ENCODE assay signal across 19 cellular contexts in genomic region chr6:38803129-38803528, GRCh38.
A peak's percentile ranks its signal among the peaks of the same experiment; 100 is the strongest.
DNase-seq lines count a peak whose midpoint lies in the region; ATAC-seq and TF ChIP-seq lines count a peak whose summit lies in the region.
"Had no signal": no experiment of that assay in that cellular context is flagged by ENCODE, and none has a peak within 500 bp of the region (broad histone marks: within the 10 kb centered on the region; RNA-seq: fewer than 3 reads in every experiment).

No MANE protein-coding gene starts in this region.

- no peaks in the 10 kb centered on the region for H3K9me3 ChIP-seq in Caco-2
- H3K9me3 ChIP-seq in suprapubic skin, result no peaks in the 10 kb centered on the region
- H3K9me3 ChIP-seq: BLaER1 had no signal

- WGBS in suprapubic skin, result 59% methylated on average over 3 of the region's 3 CpGs

- H3K36me3 ChIP-seq in Caco-2 (ENCODE audit: control insufficient read depth, insufficient read depth, low read length), result no peaks in the 10 kb centered on the region
- no peaks in the 10 kb centered on the region for H3K36me3 ChIP-seq in suprapubic skin
- H3K36me3 ChIP-seq: BLaER1 had no signal

- H3K9me3 Mint-ChIP-seq in Caco-2 (ENCODE audit: unreplicated experiment) (peaks cover 9% of the 10 kb centered on the region), neural crest cell (no peaks in the 10 kb centered on the region)
- H3K9me3 Mint-ChIP-seq: CD8-positive, alpha-beta T cell had no signal

- peaks cover 8% of the 10 kb centered on the region for H3K4me1 ChIP-seq in Caco-2
- no peaks in the 10 kb centered on the region for H3K4me1 ChIP-seq in suprapubic skin
- H3K4me1 ChIP-seq: BLaER1 had no signal

- H3K36me3 Mint-ChIP-seq in Caco-2 (ENCODE audit: insufficient read depth, unreplicated experiment) (no peaks in the 10 kb centered on the region), neural crest cell (ENCODE audit: low read depth) (no peaks in the 10 kb centered on the region)
- H3K36me3 Mint-ChIP-seq: CD4-positive, CD25-positive, alpha-beta regulatory T cell; CD8-positive, alpha-beta T cell had no signal

- intact Hi-C loops in Caco-2 (cut with micrococcal nuclease; ENCODE audit: unreplicated experiment), result no loop called here

- DNase-seq in Caco-2 (no peak), neural crest cell (ENCODE audit: low read depth, low spot score) (no peak), suprapubic skin (ENCODE audit: low spot score in 2 of 2) (no peak)
- DNase-seq in activated naive CD4-positive, alpha-beta T cell treated with anti-CD3 and anti-CD28 coated beads, Interleukin-2, amount 50 U/mL, for 16 hours, result no peak
- DNase-seq: CD4-positive, CD25-positive, alpha-beta regulatory T cell; CD8-positive, alpha-beta T cell; DMS 273 treated with DMSO at 0.1 percent for 48 hours; DMS79; EL; GDM1; GOT3; H7; HCEC 1CT had no signal

- H3K27me3 ChIP-seq in Caco-2 (replicated peaks; ENCODE audit: control insufficient read depth, insufficient read depth, low read length) (no peaks in the 10 kb centered on the region), suprapubic skin (peaks cover 39% of the 10 kb centered on the region)
- H3K27me3 ChIP-seq: BLaER1 had no signal

- H3K27me3 Mint-ChIP-seq in Caco-2 (ENCODE audit: insufficient read depth, unreplicated experiment), result no peaks in the 10 kb centered on the region
- H3K27me3 Mint-ChIP-seq in neural crest cell (ENCODE audit: low read depth), result peaks cover 53% of the 10 kb centered on the region
- H3K27me3 Mint-ChIP-seq: B cell had no signal

- CTCF ChIA-PET in Caco-2 (lab: Charles Lee), result interaction anchor here (0.6 kb wide), 1 partner anchor 15 kb away, joined by 3 read pairs; no protein-coding TSS in a partner anchor

- H3K4me3 Mint-ChIP-seq in Caco-2 (ENCODE audit: unreplicated experiment) (no peak overlapping the region), neural crest cell (no peak overlapping the region)
- H3K4me3 Mint-ChIP-seq: B cell; CD4-positive, CD25-positive, alpha-beta regulatory T cell; CD8-positive, alpha-beta T cell had no signal

- POLR2A ChIA-PET in Caco-2 (lab: Charles Lee), result no interaction called here

- peaks cover 25% of the 10 kb centered on the region for H3K4me1 Mint-ChIP-seq in Caco-2 (ENCODE audit: low read depth, unreplicated experiment)
- no peaks in the 10 kb centered on the region for H3K4me1 Mint-ChIP-seq in neural crest cell
- H3K4me1 Mint-ChIP-seq: CD4-positive, CD25-positive, alpha-beta regulatory T cell had no signal

- no TSS peak for BruUV-seq in Caco-2 (replicated peaks; lab: Mats Ljungman, UMichigan)

- no peak for TF ChIP-seq POLR2A in suprapubic skin (IDR thresholded peaks at IDR 0.05)

- peak overlapping the region; percentile 81 for H3K27ac ChIP-seq in VCaP
- H3K27ac ChIP-seq in suprapubic skin, result no peak overlapping the region
- H3K27ac ChIP-seq: BLaER1, C4-2B had no signal

- H3K27ac Mint-ChIP-seq in Caco-2 (ENCODE audit: unreplicated experiment), result peak overlapping the region; percentile 30
- H3K27ac Mint-ChIP-seq in neural crest cell (ENCODE audit: unreplicated experiment), result peak overlapping the region; percentile 48
- H3K27ac Mint-ChIP-seq: B cell; CD4-positive, CD25-positive, alpha-beta regulatory T cell; CD8-positive, alpha-beta T cell had no signal

- no peak overlapping the region for H3K4me3 ChIP-seq in Caco-2 (ENCODE audit: low read depth, low read length)
- no peak overlapping the region for H3K4me3 ChIP-seq in suprapubic skin
- H3K4me3 ChIP-seq: BLaER1, GM12878 had no signal

- no peak for TF ChIP-seq EP300 in suprapubic skin (IDR thresholded peaks at IDR 0.05)

- TF ChIP-seq CTCF in Caco-2 (IDR thresholded peaks at IDR 0.05; ENCODE audit: insufficient read depth in 1 of 2, low read depth in 1 of 2, low read length in 1 of 2, severe bottlenecking in 1 of 2, unreplicated experiment in 1 of 2) (no peak), VCaP (conservative IDR thresholded peaks at IDR 0.05) (no peak), neural crest cell (conservative IDR thresholded peaks at IDR 0.05) (no peak), suprapubic skin (IDR thresholded peaks at IDR 0.05) (no peak)

- ATAC-seq in HG03378 (IDR thresholded peaks at IDR 0.05; ENCODE audit: unreplicated experiment), result no peak
- ATAC-seq: CD8-positive, alpha-beta T cell; GM12878 had no signal
